21 cellular contexts compared by ENCODE assay signal in the genomic region with DNA sequence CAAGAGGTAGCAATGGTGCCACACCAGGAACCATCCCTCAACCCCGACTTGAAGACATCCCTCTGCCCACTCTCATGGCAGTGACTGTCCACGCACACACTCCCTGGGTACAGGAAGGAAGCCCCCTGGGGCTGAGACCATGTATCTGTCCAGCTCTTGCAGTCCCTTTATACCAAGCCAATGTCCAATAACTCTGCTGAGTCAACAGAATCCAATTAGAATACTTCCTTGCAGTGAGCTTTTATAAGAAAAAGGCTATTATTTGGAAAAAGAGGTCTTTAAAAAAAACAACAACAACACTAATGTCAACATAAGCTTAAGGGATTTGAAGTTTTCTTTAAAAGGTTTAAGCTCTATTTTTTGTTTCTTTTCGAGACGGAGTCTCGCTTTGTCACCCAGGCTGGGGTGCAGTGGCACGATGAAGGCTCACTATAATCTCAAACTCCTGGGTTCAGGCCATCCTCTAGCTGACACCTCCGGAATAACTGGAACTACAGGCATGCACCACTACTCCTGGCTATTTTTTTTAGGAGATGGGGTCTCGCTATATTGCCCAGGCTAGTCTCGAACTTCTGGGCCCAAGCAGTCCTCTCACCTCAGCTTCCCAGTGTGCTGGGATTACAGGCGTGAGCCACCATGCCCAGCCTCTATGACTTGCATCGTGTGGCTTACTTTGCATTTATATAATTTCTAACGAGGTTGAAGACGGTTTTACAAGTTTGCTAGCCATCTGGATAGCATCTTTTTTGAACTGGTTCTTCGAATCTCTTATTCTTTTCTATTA. TPM values are rescaled to one million over a fixed set of nuclear protein-coding genes. Genes with fewer than 3 reads are reported as not detected.
DNase-seq lines count a peak whose midpoint lies in the region; ATAC-seq, FAIRE-seq and TF ChIP-seq lines count a peak whose summit lies in the region.
"Had no signal": no experiment of that assay in that cellular context is flagged by ENCODE, and none has a peak within 500 bp of the region (broad histone marks: within the 10 kb centered on the region; RNA-seq: fewer than 3 reads in every experiment).

No MANE protein-coding gene starts in this region.

- WGBS in HepG2 (ENCODE audit: low lambda C conversion rate) = 95% methylated on average over 14 of the region's 14 CpGs
- WGBS in right lobe of liver (ENCODE audit: insufficient coverage, low coverage, low lambda C conversion rate, missing lambda C conversion rate) = 92% methylated on average over 10 of the region's 14 CpGs

- TF ChIP-seq CTCF in HepG2 (CRISPR knock-in tag; IDR thresholded peaks at IDR 0.05) = no peak
- TF ChIP-seq CTCF in right lobe of liver (IDR thresholded peaks at IDR 0.05) = no peak
- TF ChIP-seq CTCF in left ventricle myocardium inferior (IDR thresholded peaks at IDR 0.05; ENCODE audit: borderline replicate concordance) = no peak
- no peak for TF ChIP-seq CTCF in left lung (IDR thresholded peaks at IDR 0.05)

- H3K9me3 ChIP-seq in HepG2 (ENCODE audit: low read length) (no peaks in the 10 kb centered on the region), right lobe of liver (no peaks in the 10 kb centered on the region), left ventricle myocardium inferior (replicated peaks) (no peaks in the 10 kb centered on the region), left lung (no peaks in the 10 kb centered on the region)
- H3K9me3 ChIP-seq: ascending aorta, esophagus muscularis mucosa, neutrophil, tibial nerve had no signal

- no peak overlapping the region for H3K9ac ChIP-seq in HepG2 (ENCODE audit: insufficient read depth, low read depth, low read length)

- FAIRE-seq in HepG2 (lab: Jason Lieb, UNC) = no peak
- FAIRE-seq: islet of Langerhans had no signal

- peaks cover 60% of the 10 kb centered on the region for H3K4me1 ChIP-seq in HepG2 (ENCODE audit: insufficient read depth, low read length)
- peaks cover 0 to 20% (median 8%) of the 10 kb centered on the region in 4 donors for H3K4me1 ChIP-seq in right lobe of liver
- peaks cover 75% of the 10 kb centered on the region for H3K4me1 ChIP-seq in left ventricle myocardium inferior
- peaks cover 5 to 24% of the 10 kb centered on the region in 2 donors for H3K4me1 ChIP-seq in left lung

- TF ChIP-seq EP300 in HepG2 (IDR thresholded peaks at IDR 0.05; ENCODE audit: low read depth in 2 of 2, low read length in 2 of 2) (no peak), HepG2 (CRISPR knock-in tag; IDR thresholded peaks at IDR 0.05; ENCODE audit: borderline replicate concordance) (no peak)

- TF ChIP-seq RAD21 in HepG2 (CRISPR knock-in tag; IDR thresholded peaks at IDR 0.05) = no peak

- peaks cover 99% of the 10 kb centered on the region for H4K20me1 ChIP-seq in HepG2 (ENCODE audit: insufficient read depth, low read length)

- no peaks in the 10 kb centered on the region for H3K27me3 Mint-ChIP-seq in activated T-helper 1 cell treated with anti-CD3 and anti-CD28 coated beads, Interleukin-12 subunit alpha, Interleukin-12 subunit beta, Interleukin-2, Interleukin-4 antibody, amounts not matched to agents 30 ng/mL and 10 ng/mL and 1 ng/mL, durations not matched to agents 14 hours and 24 hours and 36 hours (ENCODE audit: insufficient read depth)
- H3K27me3 Mint-ChIP-seq in stimulated activated naive CD8-positive, alpha-beta T cell treated with anti-CD3 and anti-CD28 coated beads, Interleukin-15, amount 100 ng/mL, for 72 hours = no peaks in the 10 kb centered on the region

- TF ChIP-seq POLR2A in HepG2 (IDR thresholded peaks at IDR 0.05; ENCODE audit: insufficient read depth in 1 of 2, low read depth in 2 of 2, low read length in 2 of 2) (no peak), right lobe of liver (IDR thresholded peaks at IDR 0.05) (no peak)

- no peak overlapping the region for H2AFZ ChIP-seq in HepG2 (ENCODE audit: low read length)

- H3K4me1 Mint-ChIP-seq in activated T-helper 1 cell treated with anti-CD3 and anti-CD28 coated beads, Interleukin-12 subunit alpha, Interleukin-12 subunit beta, Interleukin-2, Interleukin-4 antibody, amounts not matched to agents 30 ng/mL and 10 ng/mL and 1 ng/mL, durations not matched to agents 14 hours and 24 hours and 36 hours (ENCODE audit: low read depth) = peaks cover 90% of the 10 kb centered on the region
- H3K4me1 Mint-ChIP-seq in stimulated activated naive CD8-positive, alpha-beta T cell treated with anti-CD3 and anti-CD28 coated beads, Interleukin-15, amount 100 ng/mL, for 72 hours = peaks cover 92% of the 10 kb centered on the region

- H3K27me3 ChIP-seq in HepG2 (ENCODE audit: control insufficient read depth in 1 of 2, insufficient read depth in 2 of 2, low read length in 2 of 2) = no peaks in the 10 kb centered on the region; a peak in 1 of 5 replicates
- no peaks in the 10 kb centered on the region for H3K27me3 ChIP-seq in right lobe of liver
- no peaks in the 10 kb centered on the region for H3K27me3 ChIP-seq in left ventricle myocardium inferior (ENCODE audit: low read depth)
- no peaks in the 10 kb centered on the region for H3K27me3 ChIP-seq in left lung
- H3K27me3 ChIP-seq: ascending aorta, esophagus muscularis mucosa, tibial nerve had no signal

- no TSS peak for BruUV-seq in HepG2 (replicated peaks; lab: Mats Ljungman, UMichigan)

- ATAC-seq in HepG2 (no peak), right lobe of liver (no peak), HG03175 (IDR thresholded peaks at IDR 0.05; ENCODE audit: unreplicated experiment) (no peak), left lung (no peak)
- no peak for ATAC-seq in stimulated activated naive CD8-positive, alpha-beta T cell treated with anti-CD3 and anti-CD28 coated beads, Interleukin-15, amount 100 ng/mL, for 72 hours

- POLR2A ChIA-PET in HepG2 (lab: Yijun Ruan, JAX) = no interaction called here

- H3K9me3 Mint-ChIP-seq in activated T-helper 1 cell treated with anti-CD3 and anti-CD28 coated beads, Interleukin-12 subunit alpha, Interleukin-12 subunit beta, Interleukin-2, Interleukin-4 antibody, amounts not matched to agents 30 ng/mL and 10 ng/mL and 1 ng/mL, durations not matched to agents 14 hours and 24 hours and 36 hours = no peaks in the 10 kb centered on the region
- H3K9me3 Mint-ChIP-seq in stimulated activated naive CD8-positive, alpha-beta T cell treated with anti-CD3 and anti-CD28 coated beads, Interleukin-15, amount 100 ng/mL, for 72 hours = no peaks in the 10 kb centered on the region

- H3K4me2 ChIP-seq in HepG2 (ENCODE audit: low read depth, low read length) = no peak overlapping the region

- H3K27ac ChIP-seq in HepG2 (ENCODE audit: extremely low read length, insufficient read depth, low read length) (no peak overlapping the region), right lobe of liver (no peak overlapping the region), left ventricle myocardium inferior (replicated peaks) (peak overlapping the region; percentile 79), left lung (no peak overlapping the region)
- H3K27ac ChIP-seq: ascending aorta, esophagus muscularis mucosa, neutrophil, tibial nerve had no signal

- in situ Hi-C loops in HepG2 (cut with HindIII; ENCODE audit: extremely low pct_ligation_motif_present, low pct_unique_long_range_greater_than_20kb) = no loop called here

- no peak overlapping the region for H3K4me3 ChIP-seq in HepG2 (replicated peaks in 1 of 3; ENCODE audit: insufficient read depth in 1 of 3, low read depth in 2 of 3, low read length in 3 of 3)
- H3K4me3 ChIP-seq in right lobe of liver = no peak overlapping the region
- H3K4me3 ChIP-seq in left ventricle myocardium inferior = no peak overlapping the region
- no peak overlapping the region for H3K4me3 ChIP-seq in left lung
- H3K4me3 ChIP-seq: ascending aorta, esophagus muscularis mucosa, tibial nerve had no signal

- intact Hi-C loops in HepG2 (cut with micrococcal nuclease; ENCODE audit: unreplicated experiment) = no loop called here
- intact Hi-C loops in right lobe of liver (cut with DNase I) = no loop called here
- intact Hi-C loops in activated T-helper 1 cell treated with anti-CD3 and anti-CD28 coated beads, Interleukin-12 subunit alpha, Interleukin-12 subunit beta, Interleukin-2, Interleukin-4 antibody, amounts not matched to agents 30 ng/mL and 10 ng/mL and 1 ng/mL, durations not matched to agents 14 hours and 24 hours and 36 hours (cut with micrococcal nuclease) = no loop called here
- intact Hi-C loops in left ventricle myocardium inferior (cut with micrococcal nuclease) = loop anchor here (10.0 kb wide), 1 partner anchor 79 kb away; no protein-coding TSS in a partner anchor
- intact Hi-C loops in left lung (cut with DNase I) = no loop called here

- CTCF ChIA-PET in HepG2 (lab: Yijun Ruan, JAX; ENCODE audit: low intra/inter-chr PET ratio, low total read pairs) = no interaction called here

- peaks cover 83% of the 10 kb centered on the region for H3K79me2 ChIP-seq in HepG2 (ENCODE audit: insufficient read depth, low read length)

- no peak for DNase-seq in HepG2 (ENCODE audit: low spot score)
- DNase-seq in right lobe of liver = no peak
- no peak for DNase-seq in activated T-helper 1 cell treated with anti-CD3 and anti-CD28 coated beads, Interleukin-12 subunit alpha, Interleukin-12 subunit beta, Interleukin-2, Interleukin-4 antibody, amounts not matched to agents 30 ng/mL and 10 ng/mL and 1 ng/mL, durations not matched to agents 14 hours and 24 hours and 36 hours (ENCODE audit: low spot score)
- no peak for DNase-seq in left ventricle myocardium inferior
- DNase-seq in stimulated activated naive CD8-positive, alpha-beta T cell treated with anti-CD3 and anti-CD28 coated beads, Interleukin-15, amount 100 ng/mL, for 72 hours = no peak
- DNase-seq in NCI-H510A (lab: John Stamatoyannopoulos, UW) = no peak
- DNase-seq in left lung = no peak
- DNase-seq: activated CD4-positive, CD25-positive, alpha-beta regulatory T cell; activated T-cell treated with anti-CD3 and anti-CD28 coated beads for 4 hours; dermis blood vessel endothelial cell; DMS 273 treated with DMSO at 0.1 percent for 48 hours; Kasumi-1; mesenchymal stem cell; stimulated activated CD4-positive, alpha-beta T cell treated with anti-CD3 and anti-CD28 coated beads, Interleukin-4, amount 100 ng/mL, for 4 hours; SW 1271 had no signal

- H3K36me3 ChIP-seq in HepG2 (replicated peaks in 1 of 2; ENCODE audit: control insufficient read depth in 1 of 2, insufficient read depth in 2 of 2, low read length in 2 of 2) (peaks cover 30 to 77% of the 10 kb centered on the region in 2 experiments), right lobe of liver (peaks cover 0 to 44% (median 9%) of the 10 kb centered on the region in 4 donors), left ventricle myocardium inferior (peaks cover 21% of the 10 kb centered on the region), left lung (peaks cover 0 to 20% of the 10 kb centered on the region in 2 donors)

- H3K36me3 Mint-ChIP-seq in activated T-helper 1 cell treated with anti-CD3 and anti-CD28 coated beads, Interleukin-12 subunit alpha, Interleukin-12 subunit beta, Interleukin-2, Interleukin-4 antibody, amounts not matched to agents 30 ng/mL and 10 ng/mL and 1 ng/mL, durations not matched to agents 14 hours and 24 hours and 36 hours (ENCODE audit: low read depth) = peaks cover 40% of the 10 kb centered on the region

- H3K4me3 Mint-ChIP-seq in activated T-helper 1 cell treated with anti-CD3 and anti-CD28 coated beads, Interleukin-12 subunit alpha, Interleukin-12 subunit beta, Interleukin-2, Interleukin-4 antibody, amounts not matched to agents 30 ng/mL and 10 ng/mL and 1 ng/mL, durations not matched to agents 14 hours and 24 hours and 36 hours = no peak overlapping the region
- peak overlapping the region; percentile 59 to 86 for H3K4me3 Mint-ChIP-seq in stimulated activated naive CD8-positive, alpha-beta T cell treated with anti-CD3 and anti-CD28 coated beads, Interleukin-15, amount 100 ng/mL, for 72 hours

- peak overlapping the region; percentile 9 for H3K27ac Mint-ChIP-seq in activated T-helper 1 cell treated with anti-CD3 and anti-CD28 coated beads, Interleukin-12 subunit alpha, Interleukin-12 subunit beta, Interleukin-2, Interleukin-4 antibody, amounts not matched to agents 30 ng/mL and 10 ng/mL and 1 ng/mL, durations not matched to agents 14 hours and 24 hours and 36 hours
- peak overlapping the region in 1 of 2 donors; percentile 81 for H3K27ac Mint-ChIP-seq in stimulated activated naive CD8-positive, alpha-beta T cell treated with anti-CD3 and anti-CD28 coated beads, Interleukin-15, amount 100 ng/mL, for 72 hours

RNA-seq across cellular contexts. Expression of a gene that starts 7.5 kb away (rescaled TPM):
- 73.7 and 86.7 TPM in 2 replicates for total RNA-seq in HepG2 (2016; rRNA removed; fragmentation: Illumina TruSeq; extraction: Trizol)
- 57.4 and 60.2 TPM in 2 replicates for total RNA-seq in HepG2 (2016; cell fraction: cytosol; rRNA removed; fragmentation: Illumina TruSeq; extraction: Trizol; ENCODE audit: low read depth)
- 71.8 and 94.2 TPM in 2 replicates for total RNA-seq in HepG2 (2016; cell fraction: insoluble cytoplasmic fraction; rRNA removed; fragmentation: Illumina TruSeq; extraction: Trizol)
- 64.9 and 67.4 TPM in 2 replicates for total RNA-seq in HepG2 (2016; cell fraction: membrane; rRNA removed; fragmentation: Illumina TruSeq; extraction: Trizol)
- 26.3 and 33.7 TPM in 2 replicates for total RNA-seq in HepG2 (2016; cell fraction: nucleus; rRNA removed; fragmentation: Illumina TruSeq; extraction: Trizol)
- 170 and 223 TPM in 2 replicates for polyA plus RNA-seq in HepG2 (2011; rRNA removed)
- polyA plus RNA-seq in HepG2 (2011; cell fraction: cytosol; rRNA removed) = 338 and 339 TPM in 2 replicates
- 163 and 165 TPM in 2 replicates for polyA plus RNA-seq in HepG2 (2011; cell fraction: nucleus; rRNA removed)
- 188 and 302 TPM in 2 replicates for polyA plus RNA-seq in HepG2 (2012)
- polyA plus RNA-seq in HepG2 (2016; cell fraction: cytosol; fragmentation: Illumina TruSeq; extraction: Trizol; ENCODE audit: low read depth) = 70.8 and 79.0 TPM in 2 replicates
- polyA plus RNA-seq in HepG2 (2016; cell fraction: insoluble cytoplasmic fraction; fragmentation: Illumina TruSeq; extraction: Trizol; ENCODE audit: low read depth) = 107 and 108 TPM in 2 replicates
- 59.2 and 59.3 TPM in 2 replicates for polyA plus RNA-seq in HepG2 (2016; cell fraction: membrane; fragmentation: Illumina TruSeq; extraction: Trizol; ENCODE audit: low read depth)
- 56.7 and 59.3 TPM in 2 replicates for polyA plus RNA-seq in HepG2 (2016; cell fraction: nucleus; fragmentation: Illumina TruSeq; extraction: Trizol; ENCODE audit: insufficient read depth, low read depth)
- polyA minus RNA-seq in HepG2 (2011; rRNA and poly(A)+ RNA removed; ENCODE audit: low replicate concordance) = 13.5 and 140 TPM in 2 replicates
- 117 and 136 TPM in 2 replicates for polyA minus RNA-seq in HepG2 (2011; cell fraction: cytosol; rRNA and poly(A)+ RNA removed)
- polyA minus RNA-seq in HepG2 (2011; cell fraction: nucleus; rRNA and poly(A)+ RNA removed) = 54.7 and 62.3 TPM in 2 replicates
- total RNA-seq in right lobe of liver = 100 to 1,000 TPM in 4 of 6 experiments, 10 to 100 TPM in 2; 87.7 to 373 (median 102) TPM
- total RNA-seq in activated T-helper 1 cell treated with anti-CD3 and anti-CD28 coated beads, Interleukin-12 subunit alpha, Interleukin-12 subunit beta, Interleukin-2, Interleukin-4 antibody, amounts not matched to agents 30 ng/mL and 10 ng/mL and 1 ng/mL, durations not matched to agents 14 hours and 24 hours and 36 hours = 43.0 and 48.9 TPM in 2 replicates
- total RNA-seq in left ventricle myocardium inferior = 161 TPM
- total RNA-seq in left lung = 10 to 100 TPM; 25.7 to 29.3 TPM
